13 cellular contexts compared by ENCODE assay signal in the genomic region with DNA sequence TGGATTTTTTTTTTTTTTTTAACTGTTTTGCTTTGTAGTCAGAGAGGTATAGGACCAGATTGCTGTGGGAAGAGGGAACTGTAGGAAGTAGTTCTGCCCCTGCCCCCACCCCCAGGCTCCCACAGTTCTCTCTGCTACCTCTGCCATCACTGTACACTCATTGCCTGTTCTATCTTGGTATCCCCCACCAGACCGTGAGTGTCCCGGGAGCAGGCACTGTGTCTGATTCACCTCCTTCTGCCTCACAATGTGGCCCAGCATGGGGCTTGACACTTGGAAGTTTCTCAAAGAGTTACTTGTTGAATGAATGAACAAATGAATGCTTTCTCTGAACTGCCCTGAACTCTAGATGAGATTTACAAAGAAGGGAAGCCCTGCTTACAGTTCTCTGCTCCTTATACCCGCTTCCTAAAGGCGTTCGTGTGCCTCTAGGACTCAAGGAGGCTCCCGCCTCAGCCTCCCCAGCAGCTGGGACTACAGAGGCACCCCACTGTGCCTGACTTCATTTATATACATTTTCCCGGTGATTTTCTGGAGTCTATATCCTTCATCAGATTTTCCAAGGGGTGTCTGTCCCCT. TPM values are rescaled to one million over a fixed set of nuclear protein-coding genes. Genes with fewer than 3 reads are reported as not detected.
DNase-seq lines count a peak whose midpoint lies in the region; ATAC-seq, FAIRE-seq and TF ChIP-seq lines count a peak whose summit lies in the region.
"Had no signal": no experiment of that assay in that cellular context is flagged by ENCODE, and none has a peak within 500 bp of the region (broad histone marks: within the 10 kb centered on the region; RNA-seq: fewer than 3 reads in every experiment).

No MANE protein-coding gene starts in this region.

- H3K36me3 ChIP-seq in heart left ventricle (no peaks in the 10 kb centered on the region), K562 (ENCODE audit: control insufficient read depth, insufficient read depth, low read length) (no peaks in the 10 kb centered on the region), tibial nerve (no peaks in the 10 kb centered on the region), psoas muscle (ENCODE audit: insufficient read depth in 1 of 2, low read depth in 1 of 2) (no peaks in the 10 kb centered on the region)
- H3K36me3 ChIP-seq: cardiac muscle cell had no signal

- 76 to 90% (median 78%) methylated on average over 7 of the region's 7 CpGs for WGBS in heart left ventricle, 4 donors
- WGBS in right cardiac atrium: 70% methylated on average over 7 of the region's 7 CpGs
- WGBS in K562 (ENCODE audit: insufficient coverage, low coverage, missing lambda C conversion rate): 51% methylated on average over 7 of the region's 7 CpGs
- 36 to 49% methylated on average over 7 of the region's 7 CpGs for WGBS in tibial nerve, 2 donors
- 67 to 82% (median 73%) methylated on average over 7 of the region's 7 CpGs for WGBS in psoas muscle, 3 donors

- no peak overlapping the region for H3K4me3 ChIP-seq in heart left ventricle
- H3K4me3 ChIP-seq in right cardiac atrium (ENCODE audit: low read length): no peak overlapping the region
- H3K4me3 ChIP-seq in K562: no peak overlapping the region
- H3K4me3 ChIP-seq in iPS-18c (ENCODE audit: insufficient read depth, low read depth, low read length): 0 out of 2 replicates have a peak overlapping the region, but pooled peaks have one; percentile 6
- no peak overlapping the region for H3K4me3 ChIP-seq in tibial nerve
- H3K4me3 ChIP-seq in psoas muscle: no peak overlapping the region
- H3K4me3 ChIP-seq: cardiac muscle cell had no signal

- no peak for ATAC-seq in heart left ventricle
- ATAC-seq in right cardiac atrium: no peak
- peak; percentile 7; the same call in 2 of the 3 replicates for ATAC-seq in K562
- ATAC-seq in psoas muscle: no peak

- peak overlapping the region in 9 of 12 donors; percentile 31 to 87 (median 70) for H3K27ac ChIP-seq in heart left ventricle
- H3K27ac ChIP-seq in right cardiac atrium (ENCODE audit: low read length): no peak overlapping the region
- peak overlapping the region; percentile 75; the same call in 1 of the 3 replicates for H3K27ac ChIP-seq in K562 (ENCODE audit: extremely low read depth, low read depth, low read length)
- peak overlapping the region in 3 of 4 donors; percentile 7 to 71 (median 56) for H3K27ac ChIP-seq in tibial nerve
- no peak overlapping the region for H3K27ac ChIP-seq in psoas muscle
- H3K27ac ChIP-seq: cardiac muscle cell, KMS-11 had no signal

- H3K79me2 ChIP-seq in K562 (ENCODE audit: control insufficient read depth, insufficient read depth, low read length): no peaks in the 10 kb centered on the region

- CTCF ChIA-PET in K562 (lab: Yijun Ruan, JAX; ENCODE audit: low intra/inter-chr PET ratio): no interaction called here

- no peak for TF ChIP-seq EP300 in K562 (IDR thresholded peaks at IDR 0.05; ENCODE audit: low read length)
- TF ChIP-seq EP300 in tibial nerve (IDR thresholded peaks at IDR 0.05): no peak

- peak overlapping the region; percentile 96 for H2AFZ ChIP-seq in K562 (ENCODE audit: low read depth, low read length)

- in situ Hi-C loops in K562 (cut with MboI): no loop called here

- H3K27me3 ChIP-seq in heart left ventricle (no peaks in the 10 kb centered on the region), right cardiac atrium (ENCODE audit: control insufficient read depth, insufficient read depth) (no peaks in the 10 kb centered on the region), K562 (ENCODE audit: control insufficient read depth in 2 of 2, insufficient read depth in 2 of 2, low read length in 2 of 2) (no peaks in the 10 kb centered on the region), tibial nerve (no peaks in the 10 kb centered on the region), psoas muscle (ENCODE audit: insufficient read depth in 3 of 3, low read length in 2 of 3) (no peaks in the 10 kb centered on the region)
- H3K27me3 ChIP-seq: cardiac muscle cell had no signal

- no TSS peak for BruUV-seq in K562 (replicated peaks; lab: Mats Ljungman, UMichigan)

- POLR2A ChIA-PET in K562 (lab: Yijun Ruan, JAX): interaction anchor here (0.7 to 2.4 kb wide), 5 partner anchors 12 to 66 kb away, joined by 3 to 10 read pairs (median 4); no protein-coding TSS in a partner anchor

- intact Hi-C loops in heart left ventricle (cut with DNase I) (no loop called here), right cardiac atrium (cut with DNase I) (no loop called here), K562 (cut with micrococcal nuclease) (loop anchor here (2.0 kb wide), 1 partner anchor 27 kb away; the partner anchor contains the start of gene PIK3CB), psoas muscle (cut with DNase I) (no loop called here), posterior cingulate gyrus (cut with DNase I) (no loop called here)

- H3K9ac ChIP-seq in K562 (ENCODE audit: insufficient read depth in 1 of 2, low read depth in 2 of 2, low read length in 2 of 2): peak overlapping the region; percentile 2 to 28; a peak in 2 of 4 replicates
- H3K9ac ChIP-seq: KMS-11 had no signal

- no peaks in the 10 kb centered on the region for H3K9me1 ChIP-seq in K562 (ENCODE audit: control insufficient read depth, insufficient read depth, low read length)

- no peaks in the 10 kb centered on the region for H3K9me3 ChIP-seq in heart left ventricle
- no peaks in the 10 kb centered on the region for H3K9me3 ChIP-seq in right cardiac atrium (ENCODE audit: control insufficient read depth, low read length)
- H3K9me3 ChIP-seq in K562 (replicated peaks; ENCODE audit: control insufficient read depth, insufficient read depth, low read depth, low read length): no peaks in the 10 kb centered on the region
- no peaks in the 10 kb centered on the region for H3K9me3 ChIP-seq in iPS-18c (ENCODE audit: control insufficient read depth, insufficient read depth, low read length)
- no peaks in the 10 kb centered on the region for H3K9me3 ChIP-seq in tibial nerve
- H3K9me3 ChIP-seq in psoas muscle: no peaks in the 10 kb centered on the region

- TF ChIP-seq POLR2A in heart left ventricle (IDR thresholded peaks at IDR 0.05) (no peak), K562 (conservative IDR thresholded peaks at IDR 0.05) (no peak), tibial nerve (IDR thresholded peaks at IDR 0.05) (no peak)

- no peak for TF ChIP-seq RAD21 in K562 (CRISPR knock-in tag; conservative IDR thresholded peaks at IDR 0.05 in 1 of 2, IDR thresholded peaks at IDR 0.05 in 1 of 2)

- H3K4me2 ChIP-seq in K562 (ENCODE audit: insufficient read depth, low read length): no peak overlapping the region
- H3K4me2 ChIP-seq: KMS-11 had no signal

- DNase-seq in heart left ventricle (no peak), right cardiac atrium (no peak), K562 (ENCODE audit: extremely low read depth in 1 of 4, low spot score in 3 of 4) (peak in 1 of 4 experiments; percentile 42), tibial nerve (ENCODE audit: low spot score in 2 of 2) (no peak), psoas muscle (no peak), posterior cingulate gyrus (no peak)
- DNase-seq in activated CD4-positive, CD25-positive, alpha-beta regulatory T cell treated with anti-CD3 and anti-CD28 coated beads, Interleukin-2, amount 50 U/mL, for 72 hours: no peak
- DNase-seq: activated CD4-positive, alpha-beta memory T cell treated with anti-CD3 and anti-CD28 coated beads for 36 hours; stimulated activated CD4-positive, alpha-beta T cell treated with anti-CD3 and anti-CD28 coated beads, Interleukin-4, amount 100 ng/mL, for 4 hours had no signal

- TF ChIP-seq CTCF in heart left ventricle (IDR thresholded peaks at IDR 0.05) (no peak), K562 (IDR thresholded peaks at IDR 0.05 in 2 of 3, conservative IDR thresholded peaks at IDR 0.05 in 1 of 3; ENCODE audit: insufficient read depth in 2 of 3, low read depth in 1 of 3, low read length in 3 of 3) (no peak), tibial nerve (IDR thresholded peaks at IDR 0.05) (no peak), psoas muscle (IDR thresholded peaks at IDR 0.05) (no peak)

- no peak for FAIRE-seq in K562 (lab: Jason Lieb, UNC)
- FAIRE-seq: GM12891 had no signal

- H3K4me1 ChIP-seq in heart left ventricle (peaks cover 6 to 30% (median 15%) of the 10 kb centered on the region in 12 donors), right cardiac atrium (ENCODE audit: control insufficient read depth, insufficient read depth, low read length) (peaks cover 6% of the 10 kb centered on the region), K562 (replicated peaks in 1 of 2; ENCODE audit: control insufficient read depth in 2 of 2, insufficient read depth in 2 of 2, low read length in 2 of 2) (peaks cover 20 to 31% of the 10 kb centered on the region in 2 experiments; a peak in 4 of 5 replicates), tibial nerve (peaks cover 0 to 20% (median 13%) of the 10 kb centered on the region in 4 donors), psoas muscle (peaks cover 12% of the 10 kb centered on the region)

- H4K20me1 ChIP-seq in K562 (replicated peaks; ENCODE audit: control insufficient read depth, insufficient read depth, low read length): no peaks in the 10 kb centered on the region

TF ChIP-seq in K562, 482 proteins besides CTCF, POLR2A, EP300 and RAD21 (continues in another document):
- no peak for TF ChIP-seq ZNF253 (CRISPR knock-in tag; conservative IDR thresholded peaks at IDR 0.05)

RNA-seq across cellular contexts. Expression of gene PIK3CB, which starts 27.1 kb away (rescaled TPM):
- 10 to 100 TPM; 23.4 to 38.1 (median 29.4) TPM for total RNA-seq in heart left ventricle
- polyA plus RNA-seq in heart left ventricle: 10 to 100 TPM in 1 of 2 donors, 1 to 10 TPM in 1; 6.9 to 30.5 TPM
- 10 to 100 TPM; 31.4 to 33.2 (median 32.5) TPM for total RNA-seq in right cardiac atrium
- polyA plus RNA-seq in right cardiac atrium: 12.6 TPM
- total RNA-seq in K562 (2011; cell fraction: chromatin; rRNA removed; ENCODE audit: low replicate concordance): 133 and 323 TPM in 2 replicates
- 60.7 and 75.4 TPM in 2 replicates for total RNA-seq in K562 (2011; cell fraction: nucleolus; rRNA removed)
- 109 and 149 TPM in 2 replicates for total RNA-seq in K562 (2011; cell fraction: nucleoplasm; rRNA removed)
- total RNA-seq in K562 (2014; rRNA removed): 26.2 and 30.0 TPM in 2 replicates
- 28.3 and 35.0 TPM in 2 replicates for total RNA-seq in K562 (2014; rRNA removed; fragmentation: Illumina TruSeq; extraction: Trizol)
- 21.6 and 23.0 TPM in 2 replicates for total RNA-seq in K562 (2015; rRNA removed; fragmentation: Illumina TruSeq; extraction: Trizol)
- total RNA-seq in K562 (2021): 53.8 and 62.6 TPM in 2 replicates
- 41.4 and 45.4 TPM in 2 replicates for polyA plus RNA-seq in K562 (2011; rRNA removed)
- polyA plus RNA-seq in K562 (2011; cell fraction: cytosol; rRNA removed): 12.6 and 23.0 TPM in 2 replicates
- polyA plus RNA-seq in K562 (2011; cell fraction: nucleus; rRNA removed): 28.6 and 42.3 TPM in 2 replicates
- 43.0 and 49.7 TPM in 2 replicates for polyA plus RNA-seq in K562 (2012)
- 58.8 and 59.8 TPM in 2 replicates for polyA plus RNA-seq in K562 (2014; fragmentation: Illumina TruSeq; extraction: Trizol)
- polyA plus RNA-seq in K562 (2014; fragmentation: Nextera tagmentation; extraction: Ambion mirVana): 10 to 100 TPM; 15.3 to 19.6 TPM
- 36.9 and 40.4 TPM in 2 replicates for polyA plus RNA-seq in K562 (2014; rRNA removed)
- 53.4 and 83.7 TPM in 2 replicates for polyA minus RNA-seq in K562 (2011; rRNA and poly(A)+ RNA removed)
- polyA minus RNA-seq in K562 (2011; cell fraction: cytosol; rRNA and poly(A)+ RNA removed): 41.5 and 44.1 TPM in 2 replicates
- 44.6 and 69.1 TPM in 2 replicates for polyA minus RNA-seq in K562 (2011; cell fraction: nucleus; rRNA and poly(A)+ RNA removed)
- total RNA-seq in tibial nerve: 10 to 100 TPM; 11.2 to 32.1 (median 27.2) TPM
- total RNA-seq in psoas muscle: 10 to 100 TPM; 14.6 to 46.3 (median 24.5) TPM
- polyA plus RNA-seq in psoas muscle: 10 to 100 TPM in 2 of 3 donors, 1 to 10 TPM in 1; 5.8 to 39.1 (median 18.1) TPM

Comparison
In these comparisons a context has a peak if more than half of its experiments do, and no peak if none do; other contexts are left out.
1. H3K27ac ChIP-seq: peak in heart left ventricle (9 of 12), K562 (single experiment) and tibial nerve (3 of 4); none in right cardiac atrium (single experiment) and psoas muscle (single experiment).